In genomic region chr15:51864408-51865056, GRCh38 we compare ENCODE assay signal across 13 cellular contexts. TPM values are rescaled to one million over a fixed set of nuclear protein-coding genes. Genes with fewer than 3 reads are reported as not detected.
DNase-seq lines count a peak whose midpoint lies in the region; ATAC-seq and TF ChIP-seq lines count a peak whose summit lies in the region.
"Had no signal": no experiment of that assay in that cellular context is flagged by ENCODE, and none has a peak within 500 bp of the region (broad histone marks: within the 10 kb centered on the region; RNA-seq: fewer than 3 reads in every experiment).

No MANE protein-coding gene starts in this region.

- H3K27ac Mint-ChIP-seq in H9 (peak overlapping the region; percentile 42 to 56 (median 55); a peak in 6 of 7 replicates), endothelial cell (ENCODE audit: unreplicated experiment) (peak overlapping the region; percentile 15)
- H3K27ac Mint-ChIP-seq in CD4-positive, alpha-beta T cell: no peak overlapping the region

- no peaks in the 10 kb centered on the region for H3K9me3 ChIP-seq in H9 (ENCODE audit: control insufficient read depth, low read depth, low read length)
- no peaks in the 10 kb centered on the region for H3K9me3 ChIP-seq in PC-3 (ENCODE audit: low read length)
- no peaks in the 10 kb centered on the region for H3K9me3 ChIP-seq in trophoblast cell (ENCODE audit: insufficient read depth, low read depth, low read length)
- no peaks in the 10 kb centered on the region for H3K9me3 ChIP-seq in vagina
- no peaks in the 10 kb centered on the region for H3K9me3 ChIP-seq in CD4-positive, alpha-beta T cell (ENCODE audit: control insufficient read depth, low read length)
- H3K9me3 ChIP-seq: HAP-1 had no signal

- no peak overlapping the region for H3K56ac ChIP-seq in H9 (ENCODE audit: insufficient read length, low read depth, low read length)

- no peak overlapping the region for H2BK12ac ChIP-seq in H9 (ENCODE audit: insufficient read length, low read depth, low read length)
- no peak overlapping the region for H2BK12ac ChIP-seq in trophoblast cell (ENCODE audit: low read length)

- H2BK5ac ChIP-seq in H9 (ENCODE audit: insufficient read length, low read length) (no peak overlapping the region), trophoblast cell (ENCODE audit: low read depth, low read length, poor library complexity) (peak overlapping the region; percentile 47)

- H3K4me3 ChIP-seq in PC-3 (ENCODE audit: low read length): no peak overlapping the region
- H3K4me3 ChIP-seq in trophoblast cell (ENCODE audit: low read depth, low read length): no peak overlapping the region
- H3K4me3 ChIP-seq in vagina: no peak overlapping the region
- H3K4me3 ChIP-seq: HAP-1 had no signal

- H3K79me2 ChIP-seq in H9 (ENCODE audit: insufficient read depth, low read length) (no peaks in the 10 kb centered on the region), PC-3 (ENCODE audit: low read length) (peaks cover 69% of the 10 kb centered on the region), trophoblast cell (ENCODE audit: control insufficient read depth, insufficient read depth, low read length, poor library complexity) (no peaks in the 10 kb centered on the region)
- H3K79me2 ChIP-seq: parathyroid adenoma had no signal

- H3K9me3 Mint-ChIP-seq in H9 (no peaks in the 10 kb centered on the region), endothelial cell (ENCODE audit: unreplicated experiment) (no peaks in the 10 kb centered on the region)
- H3K9me3 Mint-ChIP-seq in CD4-positive, alpha-beta T cell: no peaks in the 10 kb centered on the region

- H2BK15ac ChIP-seq in H9 (ENCODE audit: low read depth, low read length): no peak overlapping the region

- no peak overlapping the region for H4K5ac ChIP-seq in H9 (ENCODE audit: insufficient read length, low read depth, low read length)

- H2AFZ ChIP-seq in H9 (ENCODE audit: low read length): no peak overlapping the region
- H2AFZ ChIP-seq in PC-3 (ENCODE audit: low read length): no peak overlapping the region
- no peak overlapping the region for H2AFZ ChIP-seq in trophoblast cell (ENCODE audit: insufficient read depth, low read length, poor library complexity)
- H2AFZ ChIP-seq: parathyroid adenoma had no signal

- H3K23ac ChIP-seq in H9 (ENCODE audit: insufficient read length, low read depth, low read length) (no peak overlapping the region), trophoblast cell (ENCODE audit: low read length) (no peak overlapping the region)

- H3K14ac ChIP-seq in H9 (ENCODE audit: insufficient read depth, low read length) (no peak overlapping the region), trophoblast cell (ENCODE audit: low read length) (peak overlapping the region; percentile 15)

- H3K4me1 Mint-ChIP-seq in H9 (peaks cover 18 to 28% of the 10 kb centered on the region in 2 experiments), endothelial cell (ENCODE audit: unreplicated experiment) (no peaks in the 10 kb centered on the region)
- H3K4me1 Mint-ChIP-seq in CD4-positive, alpha-beta T cell (ENCODE audit: low read depth): peaks cover 48% of the 10 kb centered on the region

- H3K4ac ChIP-seq in H9 (ENCODE audit: low read depth, low read length) (no peak overlapping the region), trophoblast cell (ENCODE audit: low read depth, low read length) (peak overlapping the region; percentile 14)

- peaks cover 21% of the 10 kb centered on the region for H3K36me3 ChIP-seq in PC-3 (ENCODE audit: low read depth, low read length)
- H3K36me3 ChIP-seq in trophoblast cell (ENCODE audit: control insufficient read depth in 1 of 2, insufficient read depth in 2 of 2, low read length in 2 of 2): peaks cover 2 to 4% of the 10 kb centered on the region in 2 experiments
- H3K36me3 ChIP-seq in vagina: peaks cover 0 to 36% of the 10 kb centered on the region in 2 donors

- peaks cover 4% of the 10 kb centered on the region; the same call in 1 of the 2 replicates for H3K4me1 ChIP-seq in H9 (ENCODE audit: insufficient read depth, low read length)
- H3K4me1 ChIP-seq in PC-3 (ENCODE audit: insufficient read depth, low read length): peaks cover 21% of the 10 kb centered on the region
- H3K4me1 ChIP-seq in trophoblast cell (ENCODE audit: control insufficient read depth in 1 of 2, insufficient read depth in 2 of 2, low read length in 2 of 2): peaks cover 2 to 8% of the 10 kb centered on the region in 2 experiments
- H3K4me1 ChIP-seq in vagina: peaks cover 32% of the 10 kb centered on the region
- H3K4me1 ChIP-seq: parathyroid adenoma had no signal

- no peak overlapping the region for H2BK20ac ChIP-seq in H9 (ENCODE audit: low read depth, low read length, poor library complexity, severe bottlenecking)

- no peaks in the 10 kb centered on the region for H3K9me2 ChIP-seq in PC-3 (replicated peaks; ENCODE audit: low read length)

- H2BK120ac ChIP-seq in H9 (ENCODE audit: low read depth, low read length, poor library complexity, severe bottlenecking): no peak overlapping the region
- no peak overlapping the region for H2BK120ac ChIP-seq in trophoblast cell (ENCODE audit: insufficient read depth, low read length, poor library complexity)

- no peak overlapping the region for H4K12ac ChIP-seq in trophoblast cell (ENCODE audit: low read depth, low read length)

- H3K27me3 ChIP-seq in H9 (ENCODE audit: insufficient read depth, low read length) (no peaks in the 10 kb centered on the region), PC-3 (ENCODE audit: low read length) (no peaks in the 10 kb centered on the region), trophoblast cell (ENCODE audit: insufficient read depth, low read length) (no peaks in the 10 kb centered on the region), vagina (no peaks in the 10 kb centered on the region)
- H3K27me3 ChIP-seq in CD4-positive, alpha-beta T cell (ENCODE audit: control insufficient read depth, insufficient read depth, low read length): no peaks in the 10 kb centered on the region

- ATAC-seq in PC-3 (no peak), HG03354 (IDR thresholded peaks at IDR 0.05; ENCODE audit: poor library complexity, severe bottlenecking, unreplicated experiment) (no peak)
- ATAC-seq in CD4-positive, alpha-beta T cell (ENCODE audit: poor library complexity): no peak
- ATAC-seq: left cardiac atrium had no signal

- H4K91ac ChIP-seq in H9 (ENCODE audit: insufficient read length, low read depth, low read length) (no peak overlapping the region), trophoblast cell (ENCODE audit: low read depth, low read length) (no peak overlapping the region)

- intact Hi-C loops in PC-3 (cut with micrococcal nuclease) (no loop called here), vagina (cut with DNase I) (no loop called here)
- intact Hi-C loops in CD4-positive, alpha-beta T cell (cut with DNase I, micrococcal nuclease): no loop called here

- H3T11ph ChIP-seq in H9 (ENCODE audit: low read length): no peak overlapping the region

- H4K20me1 ChIP-seq in H9 (ENCODE audit: control insufficient read depth, insufficient read depth, insufficient read length) (no peaks in the 10 kb centered on the region), PC-3 (ENCODE audit: low read length) (0 out of 2 replicates have a peak, but pooled peaks cover 5% of the 10 kb centered on the region)

- peak; percentile 38 for DNase-seq in H9
- peak; percentile 30 for DNase-seq in PC-3
- DNase-seq in endothelial cell (ENCODE audit: low spot score): no peak
- peak in 1 of 2 donors; percentile 56 for DNase-seq in trophoblast cell
- DNase-seq in vagina (ENCODE audit: extremely low spot score in 2 of 2): no peak
- no peak for DNase-seq in CD4-positive, alpha-beta T cell
- no peak for DNase-seq in activated CD4-positive, CD25-positive, alpha-beta regulatory T cell treated with anti-CD3 and anti-CD28 coated beads, Interleukin-2, amount 50 U/mL, for 72 hours
- DNase-seq: effector memory CD4-positive, alpha-beta T cell; left cardiac atrium; NCI-H1436 had no signal

- no peak overlapping the region for H3K27ac ChIP-seq in H9 (ENCODE audit: insufficient read length, low read depth, low read length)
- H3K27ac ChIP-seq in PC-3 (ENCODE audit: low read length): no peak overlapping the region
- H3K27ac ChIP-seq in trophoblast cell (ENCODE audit: low read depth, low read length): no peak overlapping the region
- no peak overlapping the region for H3K27ac ChIP-seq in vagina
- H3K27ac ChIP-seq in CD4-positive, alpha-beta T cell (ENCODE audit: low read depth, low read length): no peak overlapping the region
- H3K27ac ChIP-seq: parathyroid adenoma had no signal

- H3K18ac ChIP-seq in H9 (ENCODE audit: insufficient read length, low read depth, low read length) (no peak overlapping the region), trophoblast cell (ENCODE audit: low read length) (no peak overlapping the region)

- H3F3A ChIP-seq in PC-3 (ENCODE audit: low read length, unreplicated experiment): no peaks in the 10 kb centered on the region

- BruUV-seq in PC-3 (replicated peaks; lab: Mats Ljungman, UMichigan): no TSS peak

- H3K4me2 ChIP-seq in H9 (ENCODE audit: insufficient read depth, insufficient read length, low read length) (no peak overlapping the region), PC-3 (ENCODE audit: low read length) (no peak overlapping the region), trophoblast cell (ENCODE audit: low read length) (no peak overlapping the region)

- H3K79me1 ChIP-seq in H9 (ENCODE audit: insufficient read depth, low read depth, low read length, poor library complexity, severe bottlenecking) (no peaks in the 10 kb centered on the region), trophoblast cell (ENCODE audit: low read length) (peaks cover 6% of the 10 kb centered on the region)

- H3K36me3 Mint-ChIP-seq in H9 (ENCODE audit: insufficient read depth in 1 of 3, low read depth in 3 of 3): peaks cover 14 to 21% (median 18%) of the 10 kb centered on the region in 3 experiments
- peaks cover 40% of the 10 kb centered on the region for H3K36me3 Mint-ChIP-seq in endothelial cell (ENCODE audit: low read depth, unreplicated experiment)
- peaks cover 70% of the 10 kb centered on the region for H3K36me3 Mint-ChIP-seq in CD4-positive, alpha-beta T cell (ENCODE audit: low read depth)

- H2AK5ac ChIP-seq in H9 (ENCODE audit: insufficient read length, low read length): no peak overlapping the region
- no peak overlapping the region for H2AK5ac ChIP-seq in trophoblast cell (ENCODE audit: low read length)

- H3K23me2 ChIP-seq in H9 (ENCODE audit: insufficient read length, low read depth, low read length, poor library complexity, severe bottlenecking): no peaks in the 10 kb centered on the region

- H3K27me3 Mint-ChIP-seq in H9 (ENCODE audit: low read depth): no peaks in the 10 kb centered on the region
- no peaks in the 10 kb centered on the region for H3K27me3 Mint-ChIP-seq in endothelial cell (ENCODE audit: unreplicated experiment)
- no peaks in the 10 kb centered on the region for H3K27me3 Mint-ChIP-seq in CD4-positive, alpha-beta T cell

- TF ChIP-seq POLR2A in vagina (IDR thresholded peaks at IDR 0.05): no peak

- POLR2A ChIA-PET in PC-3 (lab: Charles Lee; ENCODE audit: unreplicated experiment): interaction anchor here (0.6 kb wide), 1 partner anchor 19 kb away, joined by 3 read pairs; no protein-coding TSS in a partner anchor
- POLR2A ChIA-PET in CD4-positive, alpha-beta T cell (lab: Charles Lee): no interaction called here

- WGBS in H9 (ENCODE audit: extremely low coverage, insufficient read length, low lambda C conversion rate): 100% methylated on average over 1 of the region's 4 CpGs
- 100% methylated on average over 1 of the region's 4 CpGs for WGBS in trophoblast cell (ENCODE audit: extremely low coverage, insufficient coverage, insufficient read length)

- TF ChIP-seq CTCF in H9 (conservative IDR thresholded peaks at IDR 0.05): no peak
- TF ChIP-seq CTCF in PC-3 (conservative IDR thresholded peaks at IDR 0.05; ENCODE audit: low read depth, low read length): no peak
- TF ChIP-seq CTCF in endothelial cell (IDR thresholded peaks at IDR 0.05; ENCODE audit: unreplicated experiment): no peak
- no peak for TF ChIP-seq CTCF in vagina (IDR thresholded peaks at IDR 0.05)
- no peak for TF ChIP-seq CTCF in CD4-positive, alpha-beta T cell (IDR thresholded peaks at IDR 0.05)

- CTCF ChIA-PET in PC-3 (lab: Charles Lee): no interaction called here
- CTCF ChIA-PET in CD4-positive, alpha-beta T cell (lab: Charles Lee): no interaction called here

- H4K8ac ChIP-seq in H9 (replicated peaks; ENCODE audit: insufficient read length, low read depth, low read length) (no peak overlapping the region), trophoblast cell (ENCODE audit: low read depth, low read length) (no peak overlapping the region)

- H3K4me3 Mint-ChIP-seq in H9: no peak overlapping the region; a peak in 1 of 5 replicates
- H3K4me3 Mint-ChIP-seq in endothelial cell (ENCODE audit: unreplicated experiment): no peak overlapping the region
- no peak overlapping the region for H3K4me3 Mint-ChIP-seq in CD4-positive, alpha-beta T cell

- H3K9ac ChIP-seq in H9 (ENCODE audit: extremely low read depth, insufficient read length, low read length) (no peak overlapping the region), PC-3 (ENCODE audit: low read length) (no peak overlapping the region), trophoblast cell (ENCODE audit: low read length) (no peak overlapping the region)
- H3K9ac ChIP-seq: parathyroid adenoma had no signal

RNA-seq across cellular contexts. Expression of gene TMOD3, which starts 35.1 kb away (rescaled TPM):
- total RNA-seq in H9 (2021) (24.7 and 30.2 TPM in 2 replicates), PC-3 (2014; rRNA removed) (35.5 and 43.9 TPM in 2 replicates), endothelial cell (ENCODE audit: unreplicated experiment) (51.0 TPM), vagina (28.5 TPM)
- polyA plus RNA-seq in trophoblast cell (2013): 36.0 and 36.1 TPM in 2 replicates
- 10 to 100 TPM; 37.6 to 39.0 TPM for total RNA-seq in CD4-positive, alpha-beta T cell

Comparison
In these comparisons a context has a peak if more than half of its experiments do, and no peak if none do; other contexts are left out.
1. DNase-seq: peak in H9 (single experiment) and PC-3 (single experiment); none in endothelial cell (single experiment), vagina (0 of 2), CD4-positive, alpha-beta T cell (0 of 10) and activated CD4-positive, CD25-positive, alpha-beta regulatory T cell treated with anti-CD3 and anti-CD28 coated beads, Interleukin-2, amount 50 U/mL, for 72 hours (single experiment).